17 cellular contexts compared by ENCODE assay signal in the genomic region with DNA sequence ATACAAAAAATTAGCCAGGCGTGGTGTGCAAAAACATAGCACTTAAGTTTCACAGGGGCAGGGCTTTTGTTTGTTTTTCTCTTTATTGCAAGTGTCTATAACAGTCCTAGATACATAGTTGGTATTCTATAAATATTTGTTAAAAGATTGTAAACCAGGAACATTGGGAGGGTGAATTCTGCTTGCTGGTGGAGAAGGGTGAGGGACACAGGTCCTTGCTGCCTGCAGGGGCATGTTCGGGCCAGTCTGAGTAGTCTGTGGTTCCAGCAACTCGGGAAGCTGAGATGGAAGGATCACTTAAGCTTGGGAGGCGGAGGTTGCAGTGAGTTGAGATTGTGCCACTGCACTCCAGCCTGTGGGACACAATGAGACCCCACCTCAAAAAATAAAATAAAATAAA. TPM values are rescaled to one million over a fixed set of nuclear protein-coding genes. Genes with fewer than 3 reads are reported as not detected.
DNase-seq lines count a peak whose midpoint lies in the region; ATAC-seq, FAIRE-seq and TF ChIP-seq lines count a peak whose summit lies in the region.
"Had no signal": no experiment of that assay in that cellular context is flagged by ENCODE, and none has a peak within 500 bp of the region (broad histone marks: within the 10 kb centered on the region; RNA-seq: fewer than 3 reads in every experiment).

No MANE protein-coding gene starts in this region.

- CTCF ChIA-PET in PC-3 (lab: Charles Lee), result no interaction called here

- no peaks in the 10 kb centered on the region for H3K79me2 ChIP-seq in PC-3 (ENCODE audit: low read length)
- H3K79me2 ChIP-seq in osteoblast (ENCODE audit: insufficient read depth, low read length), result no peaks in the 10 kb centered on the region

- H3K27ac ChIP-seq in PC-3 (ENCODE audit: low read length), result peak overlapping the region; percentile 69
- H3K27ac ChIP-seq in osteoblast (ENCODE audit: low read depth, low read length), result peak overlapping the region; percentile 66

- DNase-seq in DMS153 treated with DMSO at 0.1 percent for 48 hours (lab: John Stamatoyannopoulos, UW; ENCODE audit: unreplicated experiment) (peak; percentile 10), PC-3 (peak; percentile 31), epithelial cell of esophagus (ENCODE audit: low read depth) (peak; percentile 85), osteoblast (ENCODE audit: insufficient read length, low spot score, missing footprints) (no peak), cortex of kidney (lab: John Stamatoyannopoulos, UW) (no peak), retina (no peak), RCC 7860 (ENCODE audit: low spot score) (no peak)
- no peak for DNase-seq in central memory CD4-positive, alpha-beta T cell
- DNase-seq: activated CD4-positive, alpha-beta memory T cell treated with anti-CD3 and anti-CD28 coated beads, Interleukin-2, amount 10 ng/mL, durations not matched to agents 7 days and 5 days; amygdala; BE2C; effector CD4-positive, alpha-beta T cell; foreskin melanocyte; immature natural killer cell; posterior cingulate gyrus had no signal

- no peak for TF ChIP-seq CTCF in PC-3 (conservative IDR thresholded peaks at IDR 0.05; ENCODE audit: low read depth, low read length)
- no peak for TF ChIP-seq CTCF in epithelial cell of esophagus (IDR thresholded peaks at IDR 0.05; ENCODE audit: insufficient read depth, low read depth, low read length, missing control alignments)
- no peak for TF ChIP-seq CTCF in osteoblast (IDR thresholded peaks at IDR 0.05; ENCODE audit: extremely low read depth, low read depth, low read length)

- no peaks in the 10 kb centered on the region for H3F3A ChIP-seq in PC-3 (ENCODE audit: low read length, unreplicated experiment)

- H3K27me3 ChIP-seq in PC-3 (ENCODE audit: low read length) (no peaks in the 10 kb centered on the region), osteoblast (ENCODE audit: insufficient read depth, low read length) (no peaks in the 10 kb centered on the region)
- H3K27me3 ChIP-seq: BE2C had no signal

- H3K4me1 ChIP-seq in PC-3 (ENCODE audit: insufficient read depth, low read length) (peaks cover 33% of the 10 kb centered on the region), osteoblast (ENCODE audit: insufficient read depth, low read length) (peaks cover 73% of the 10 kb centered on the region)

- no peaks in the 10 kb centered on the region for H3K36me3 ChIP-seq in PC-3 (ENCODE audit: low read depth, low read length)
- H3K36me3 ChIP-seq in osteoblast (ENCODE audit: insufficient read depth, low read length), result no peaks in the 10 kb centered on the region
- H3K36me3 ChIP-seq: BE2C had no signal

- FAIRE-seq in RCC 7860 (lab: Jason Lieb, UNC), result no peak
- FAIRE-seq: HTR-8/SVneo had no signal

- H4K20me1 ChIP-seq in PC-3 (ENCODE audit: low read length) (no peaks in the 10 kb centered on the region), osteoblast (ENCODE audit: insufficient read depth, low read length) (no peaks in the 10 kb centered on the region)

- ATAC-seq in PC-3, result peak; percentile 80
- ATAC-seq: activated T-helper 17 cell treated with anti-CD3 and anti-CD28 coated beads, Interleukin-2, amount 50 U/mL, for 72 hours had no signal

- no peaks in the 10 kb centered on the region for H3K9me3 ChIP-seq in PC-3 (ENCODE audit: low read length)
- H3K9me3 ChIP-seq in osteoblast (ENCODE audit: low read depth, low read length), result no peaks in the 10 kb centered on the region
- H3K9me3 ChIP-seq: BE2C had no signal

- no peak overlapping the region for H3K9ac ChIP-seq in PC-3 (ENCODE audit: low read length)

- intact Hi-C loops in PC-3 (cut with micrococcal nuclease), result no loop called here

- no peaks in the 10 kb centered on the region for H3K9me2 ChIP-seq in PC-3 (replicated peaks; ENCODE audit: low read length)

- H3K4me3 ChIP-seq in PC-3 (ENCODE audit: low read length), result no peak overlapping the region
- H3K4me3 ChIP-seq in epithelial cell of esophagus (ENCODE audit: low read length), result no peak overlapping the region
- no peak overlapping the region for H3K4me3 ChIP-seq in osteoblast (ENCODE audit: insufficient read depth, low read length)

- no peak overlapping the region for H2AFZ ChIP-seq in PC-3 (ENCODE audit: low read length)
- peak overlapping the region; percentile 41 for H2AFZ ChIP-seq in osteoblast (ENCODE audit: low read length)

- H3K4me2 ChIP-seq in PC-3 (ENCODE audit: low read length), result peak overlapping the region; percentile 17; the same call in 1 of the 2 replicates
- H3K4me2 ChIP-seq in osteoblast (ENCODE audit: insufficient read depth, low read length), result peak overlapping the region; percentile 27

- no TSS peak for BruUV-seq in PC-3 (replicated peaks; lab: Mats Ljungman, UMichigan)

- POLR2A ChIA-PET in PC-3 (lab: Charles Lee; ENCODE audit: unreplicated experiment), result no interaction called here

RNA-seq across cellular contexts. Expression of gene RPL37A, which starts 53.0 kb away (rescaled TPM):
- total RNA-seq in PC-3 (2014; rRNA removed) (1,848 and 2,472 TPM in 2 replicates), osteoblast (869 and 994 TPM in 2 replicates)

Comparison
In these comparisons a context has a peak if more than half of its experiments do, and no peak if none do; other contexts are left out.
1. DNase-seq: peak in DMS153 treated with DMSO at 0.1 percent for 48 hours (single experiment), PC-3 (single experiment) and epithelial cell of esophagus (single experiment); none in osteoblast (single experiment), cortex of kidney (single experiment), retina (single experiment), RCC 7860 (single experiment) and central memory CD4-positive, alpha-beta T cell (single experiment).